17 cellular contexts compared by ENCODE assay signal in the genomic region with DNA sequence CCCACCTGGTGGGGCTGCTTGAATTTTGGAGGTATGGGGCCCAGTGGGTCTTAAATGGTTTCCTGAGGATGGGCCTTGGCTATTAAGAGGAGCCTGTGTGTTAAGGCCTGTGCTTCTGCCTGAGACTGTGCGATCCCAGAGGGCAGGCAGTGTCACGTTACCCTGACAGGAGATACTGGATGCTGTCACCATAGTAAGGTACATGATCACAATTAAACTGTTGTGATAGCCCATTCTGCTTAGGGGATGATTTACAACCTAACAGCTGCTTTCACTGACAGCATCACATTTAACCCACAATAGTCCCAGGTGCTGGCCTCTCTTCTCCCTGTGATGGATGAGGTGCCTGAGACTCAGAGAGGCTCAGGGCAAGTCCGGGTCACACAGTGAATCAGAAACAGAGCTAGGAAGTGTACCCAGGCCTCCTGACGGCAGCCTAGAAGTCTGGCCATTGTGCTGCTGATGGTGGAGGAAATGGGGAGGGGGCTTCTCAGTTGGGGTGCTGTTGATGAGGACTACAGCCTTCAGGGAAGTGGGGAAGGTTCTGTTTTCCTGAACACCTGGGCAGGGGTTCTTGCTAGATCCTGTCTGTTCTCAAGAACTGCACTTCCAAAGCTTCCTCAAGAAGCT.
"Had no signal": no experiment of that assay in that cellular context is flagged by ENCODE, and none has a peak within 500 bp of the region (broad histone marks: within the 10 kb centered on the region; RNA-seq: fewer than 3 reads in every experiment).

No MANE protein-coding gene starts in this region.

- H3K36me3 Mint-ChIP-seq: naive thymus-derived CD4-positive, alpha-beta T cell; stimulated activated memory B cell treated with anti-CD40 and anti-IgM and Interleukin-4, amounts not matched to agents 10 μg/mL and 1 μg/mL and 100 μg/mL, for 72 hours had no signal

- H3K27ac Mint-ChIP-seq: activated CD8-positive, alpha-beta T cell treated with anti-CD3 and anti-CD28 coated beads for 36 hours; activated T-cell treated with anti-CD3 and anti-CD28 coated beads, Interleukin-2, amount 50 U/mL, for 72 hours; stimulated activated memory B cell treated with anti-CD40 and anti-IgM and Interleukin-4, amounts not matched to agents 10 μg/mL and 1 μg/mL and 100 μg/mL, for 72 hours had no signal

- H3K4me3 Mint-ChIP-seq: activated CD8-positive, alpha-beta T cell treated with anti-CD3 and anti-CD28 coated beads for 36 hours; activated T-cell treated with anti-CD3 and anti-CD28 coated beads, Interleukin-2, amount 50 U/mL, for 72 hours; naive thymus-derived CD4-positive, alpha-beta T cell; stimulated activated memory B cell treated with anti-CD40 and anti-IgM and Interleukin-4, amounts not matched to agents 10 μg/mL and 1 μg/mL and 100 μg/mL, for 72 hours had no signal

- H3K9me3 ChIP-seq: ascending aorta had no signal

- H3K36me3 ChIP-seq: ascending aorta, WERI-Rb-1 had no signal

- H3K4me1 Mint-ChIP-seq: naive thymus-derived CD4-positive, alpha-beta T cell had no signal

- H3K4me1 ChIP-seq: ascending aorta, foreskin keratinocyte had no signal

- H3K9me3 Mint-ChIP-seq: activated CD8-positive, alpha-beta T cell treated with anti-CD3 and anti-CD28 coated beads for 36 hours; activated T-cell treated with anti-CD3 and anti-CD28 coated beads, Interleukin-2, amount 50 U/mL, for 72 hours; naive thymus-derived CD4-positive, alpha-beta T cell; stimulated activated memory B cell treated with anti-CD40 and anti-IgM and Interleukin-4, amounts not matched to agents 10 μg/mL and 1 μg/mL and 100 μg/mL, for 72 hours had no signal

- DNase-seq: activated CD4-positive, alpha-beta T cell treated with anti-CD3 and anti-CD28 coated beads for 4 hours; activated CD8-positive, alpha-beta memory T cell treated with anti-CD3 and anti-CD28 coated beads, Interleukin-2, amount 50 U/mL, for 4 hours; activated CD8-positive, alpha-beta T cell treated with anti-CD3 and anti-CD28 coated beads for 36 hours; activated gamma-delta T cell treated with Interleukin-2 at 50 U/mL for 16 hours; activated T-cell treated with anti-CD3 and anti-CD28 coated beads, Interleukin-2, amount 50 U/mL, for 72 hours; foreskin keratinocyte; head of caudate nucleus; left colon; naive thymus-derived CD4-positive, alpha-beta T cell; posterior cingulate gyrus; right cardiac atrium; T1000; trophoblast cell; WERI-Rb-1 had no signal

- H3K27me3 ChIP-seq: ascending aorta had no signal

- ATAC-seq: activated CD8-positive, alpha-beta T cell treated with anti-CD3 and anti-CD28 coated beads for 36 hours; activated T-cell treated with anti-CD3 and anti-CD28 coated beads, Interleukin-2, amount 50 U/mL, for 72 hours; foreskin keratinocyte; left colon; naive thymus-derived CD4-positive, alpha-beta T cell; right cardiac atrium; stimulated activated memory B cell treated with anti-CD40 and anti-IgM and Interleukin-4, amounts not matched to agents 10 μg/mL and 1 μg/mL and 100 μg/mL, for 72 hours had no signal

- H3K4me3 ChIP-seq: ascending aorta, smooth muscle cell had no signal

- H3K27ac ChIP-seq: ascending aorta, foreskin keratinocyte, WERI-Rb-1 had no signal
